8 cellular contexts compared by ENCODE assay signal in genomic region chr2:156333274-156333950, GRCh38. TPM values are rescaled to one million over a fixed set of nuclear protein-coding genes. Genes with fewer than 3 reads are reported as not detected.
DNase-seq lines count a peak whose midpoint lies in the region; ATAC-seq and TF ChIP-seq lines count a peak whose summit lies in the region.

No MANE protein-coding gene starts in this region.

- DNase-seq in activated effector memory CD4-positive, alpha-beta T cell treated with anti-CD3 and anti-CD28 coated beads, Interleukin-2, amount 50 U/mL, for 16 hours, result peak; percentile 69
- DNase-seq in activated effector memory CD4-positive, alpha-beta T cell treated with Interleukin-2 at 50 U/mL for 16 hours, result no peak
- peak; percentile 81 for DNase-seq in OCI-M1 (lab: John Stamatoyannopoulos, UW)
- DNase-seq in cerebellar cortex (ENCODE audit: low spot score), result peak; percentile 38
- peak; percentile 94 for DNase-seq in mesenteric fat pad (ENCODE audit: low spot score)
- no peak for DNase-seq in upper lobe of right lung
- no peak for DNase-seq in hepatic stellate cell (ENCODE audit: low spot score)

- H3K4me3 ChIP-seq in upper lobe of right lung, result peak overlapping the region; percentile 83

- H3K36me3 ChIP-seq in upper lobe of right lung, result no peaks in the 10 kb centered on the region

- peaks cover 8% of the 10 kb centered on the region for H3K27me3 ChIP-seq in upper lobe of right lung

- no peak for TF ChIP-seq CTCF in upper lobe of right lung (IDR thresholded peaks at IDR 0.05)

- H3K27ac ChIP-seq in upper lobe of right lung, result peak overlapping the region; percentile 99

- H3K9me3 ChIP-seq in upper lobe of right lung, result no peaks in the 10 kb centered on the region

- H3K4me1 ChIP-seq in upper lobe of right lung, result peaks cover 17% of the 10 kb centered on the region

- intact Hi-C loops in upper lobe of right lung (cut with DNase I), result no loop called here

- ATAC-seq in HG02759 (IDR thresholded peaks at IDR 0.05; ENCODE audit: unreplicated experiment) (peak; percentile 20), upper lobe of right lung (peak; percentile 38)

RNA-seq across cellular contexts. Expression of gene NR4A2, which starts 0.9 kb away (rescaled TPM):
- 67.7 TPM for total RNA-seq in mesenteric fat pad
- total RNA-seq in upper lobe of right lung, result 3.5 TPM

Comparison
In these comparisons a context has a peak if more than half of its experiments do, and no peak if none do; other contexts are left out.
1. DNase-seq: peak in activated effector memory CD4-positive, alpha-beta T cell treated with anti-CD3 and anti-CD28 coated beads, Interleukin-2, amount 50 U/mL, for 16 hours (single experiment), OCI-M1 (single experiment), cerebellar cortex (single experiment) and mesenteric fat pad (single experiment); none in activated effector memory CD4-positive, alpha-beta T cell treated with Interleukin-2 at 50 U/mL for 16 hours (single experiment), upper lobe of right lung (single experiment) and hepatic stellate cell (single experiment).
2. RNA of gene NR4A2, which starts 0.9 kb away (total RNA-seq): 67.7 TPM in mesenteric fat pad (single experiment); 3.5 TPM in upper lobe of right lung (single experiment); every median in the first group is over 10 times any median in the second.